Comparison of ENCODE assay signal across 18 cellular contexts in genomic region chr7:84274029-84274638, GRCh38.
DNase-seq lines count a peak whose midpoint lies in the region; ATAC-seq and TF ChIP-seq lines count a peak whose summit lies in the region.
"Had no signal": no experiment of that assay in that cellular context is flagged by ENCODE, and none has a peak within 500 bp of the region (broad histone marks: within the 10 kb centered on the region; RNA-seq: fewer than 3 reads in every experiment).

No MANE protein-coding gene starts in this region.

- intact Hi-C loops in natural killer cell (cut with micrococcal nuclease): no loop called here
- intact Hi-C loops in transverse colon (cut with DNase I; ENCODE audit: low total_unique reads): no loop called here

- H3K36me3 Mint-ChIP-seq in brain (no peaks in the 10 kb centered on the region), natural killer cell (no peaks in the 10 kb centered on the region)

- in situ Hi-C loops in transverse colon (cut with MboI; ENCODE audit: low pct_ligation_motif_present in 1 of 4, low pct_unique_long_range_greater_than_20kb in 1 of 4, low sequenced_read_pairs in 3 of 4): no loop called here

- ATAC-seq in natural killer cell: no peak
- ATAC-seq in HG02870 (IDR thresholded peaks at IDR 0.05; ENCODE audit: unreplicated experiment): no peak
- ATAC-seq in HG02610 (IDR thresholded peaks at IDR 0.05; ENCODE audit: unreplicated experiment): no peak
- ATAC-seq: Right ventricle myocardium inferior had no signal

- H3K27me3 Mint-ChIP-seq in brain (peaks cover 4% of the 10 kb centered on the region), natural killer cell (ENCODE audit: low read depth in 2 of 2) (no peaks in the 10 kb centered on the region)
- H3K27me3 Mint-ChIP-seq: activated T-cell treated with anti-CD3 and anti-CD28 coated beads, Interleukin-2, amount 50 U/mL, for 24 hours had no signal

- H3K9me3 ChIP-seq in mesenchymal stem cell (ENCODE audit: control insufficient read depth, low read length) (no peaks in the 10 kb centered on the region), transverse colon (no peaks in the 10 kb centered on the region)
- H3K9me3 ChIP-seq: BLaER1, prostate gland had no signal

- no peak overlapping the region for H3K14ac ChIP-seq in mesenchymal stem cell (ENCODE audit: low read length in 2 of 2)

- H3K27me3 ChIP-seq in mesenchymal stem cell (ENCODE audit: control insufficient read depth in 1 of 2, insufficient read depth in 1 of 2, low read length in 2 of 2) (no peaks in the 10 kb centered on the region), transverse colon (no peaks in the 10 kb centered on the region)
- H3K27me3 ChIP-seq: BLaER1 had no signal

- no peak overlapping the region for H2AK5ac ChIP-seq in mesenchymal stem cell (ENCODE audit: low read length, severe bottlenecking)

- no peaks in the 10 kb centered on the region for H3K79me1 ChIP-seq in mesenchymal stem cell (replicated peaks; ENCODE audit: low read length, poor library complexity, severe bottlenecking)

- no peak overlapping the region for H3K27ac ChIP-seq in mesenchymal stem cell (ENCODE audit: low read length, poor library complexity, severe bottlenecking)
- no peak overlapping the region for H3K27ac ChIP-seq in transverse colon
- H3K27ac ChIP-seq: BLaER1, prostate gland had no signal

- no peak overlapping the region for H3K23ac ChIP-seq in mesenchymal stem cell (ENCODE audit: low read length in 2 of 2)

- TF ChIP-seq EP300 in Ishikawa (IDR thresholded peaks at IDR 0.05; ENCODE audit: borderline replicate concordance): no peak
- TF ChIP-seq EP300 in transverse colon (IDR thresholded peaks at IDR 0.05; ENCODE audit: low read depth): no peak

- H3K4me3 ChIP-seq in mesenchymal stem cell (ENCODE audit: insufficient read depth in 1 of 2, low read depth in 1 of 2, low read length in 2 of 2) (no peak overlapping the region), transverse colon (no peak overlapping the region)
- H3K4me3 ChIP-seq: BLaER1, prostate gland had no signal

- no peak overlapping the region for H2AFZ ChIP-seq in mesenchymal stem cell (ENCODE audit: low read depth, low read length)

- H3K36me3 ChIP-seq in mesenchymal stem cell (ENCODE audit: control insufficient read depth in 1 of 2, insufficient read depth in 2 of 2, low read depth in 1 of 2, low read length in 2 of 2): no peaks in the 10 kb centered on the region
- H3K36me3 ChIP-seq in transverse colon: no peaks in the 10 kb centered on the region
- H3K36me3 ChIP-seq: BLaER1, prostate gland had no signal

- H3K27ac Mint-ChIP-seq in brain: peak overlapping the region in 3 of 5 experiments; percentile 26 to 53 (median 49)
- H3K27ac Mint-ChIP-seq in natural killer cell: no peak overlapping the region
- H3K27ac Mint-ChIP-seq: activated T-cell treated with anti-CD3 and anti-CD28 coated beads, Interleukin-2, amount 50 U/mL, for 24 hours; T-helper 2 cell treated with Interferon-gamma antibody and Interleukin-4, amounts not matched to agents 5 μg/mL and 100 μg/mL, for 36 hours had no signal

- no peak overlapping the region for H4K91ac ChIP-seq in mesenchymal stem cell (ENCODE audit: low read length)

- H2BK12ac ChIP-seq in mesenchymal stem cell (ENCODE audit: low read length in 2 of 2): peak overlapping the region in 1 of 2 experiments; percentile 66

- H3K4me2 ChIP-seq in mesenchymal stem cell (ENCODE audit: low read length, poor library complexity, severe bottlenecking): no peak overlapping the region
- H3K4me2 ChIP-seq: BLaER1 had no signal

- no peak overlapping the region for H2BK120ac ChIP-seq in mesenchymal stem cell (ENCODE audit: low read depth, low read length)

- no peak overlapping the region for H2BK15ac ChIP-seq in mesenchymal stem cell (ENCODE audit: low read depth, poor library complexity, severe bottlenecking)

- 82% methylated on average over 1 of the region's 3 CpGs for whole genome bisulfite sequencing in mesenchymal stem cell
- WGBS in transverse colon (ENCODE audit: low coverage in 1 of 2), 2 donors: 56 to 58% methylated on average over 3 of the region's 3 CpGs

- H4K8ac ChIP-seq in mesenchymal stem cell (ENCODE audit: low read length): no peak overlapping the region

- H3K9me3 Mint-ChIP-seq in brain (peaks cover 0 to 7% (median 5%) of the 10 kb centered on the region in 5 experiments), natural killer cell (peaks cover 5 to 6% of the 10 kb centered on the region in 2 donors)
- H3K9me3 Mint-ChIP-seq: activated T-cell treated with anti-CD3 and anti-CD28 coated beads, Interleukin-2, amount 50 U/mL, for 24 hours; T-helper 2 cell treated with Interferon-gamma antibody and Interleukin-4, amounts not matched to agents 5 μg/mL and 100 μg/mL, for 36 hours had no signal

- H3K4me1 Mint-ChIP-seq in brain (peaks cover 15% of the 10 kb centered on the region), natural killer cell (no peaks in the 10 kb centered on the region)

- DNase-seq in DMS 273 treated with DMSO at 0.1 percent for 48 hours (lab: John Stamatoyannopoulos, UW) (peak; percentile 50), mesenchymal stem cell (peak; percentile 21), natural killer cell (no peak), transverse colon (no peak)
- DNase-seq: activated CD4-positive, alpha-beta T cell treated with anti-CD3 and anti-CD28 coated beads for 48 hours; activated T-cell treated with anti-CD3 and anti-CD28 coated beads, Interleukin-2, amount 50 U/mL, for 24 hours; amygdala; NCI-H1417; NCI-H748 treated with DMSO at 0.1 percent for 48 hours; trophoblast cell had no signal

- TF ChIP-seq CTCF in brain (conservative IDR thresholded peaks at IDR 0.05) (no peak), natural killer cell (IDR thresholded peaks at IDR 0.05) (no peak), transverse colon (IDR thresholded peaks at IDR 0.05) (no peak)

- H3K4me3 Mint-ChIP-seq in brain (no peak overlapping the region), natural killer cell (no peak overlapping the region)
- H3K4me3 Mint-ChIP-seq: activated T-cell treated with anti-CD3 and anti-CD28 coated beads, Interleukin-2, amount 50 U/mL, for 24 hours; T-helper 2 cell treated with Interferon-gamma antibody and Interleukin-4, amounts not matched to agents 5 μg/mL and 100 μg/mL, for 36 hours had no signal

- H2BK5ac ChIP-seq in mesenchymal stem cell (ENCODE audit: low read depth, low read length, poor library complexity, severe bottlenecking): no peak overlapping the region

- H3K9ac ChIP-seq in mesenchymal stem cell (ENCODE audit: low read length): no peak overlapping the region
- H3K9ac ChIP-seq: BLaER1 had no signal

- H3K4me1 ChIP-seq in mesenchymal stem cell (ENCODE audit: control insufficient read depth, insufficient read depth, low read depth, low read length): no peaks in the 10 kb centered on the region
- no peaks in the 10 kb centered on the region for H3K4me1 ChIP-seq in transverse colon
- H3K4me1 ChIP-seq: BLaER1, prostate gland had no signal

- H3K18ac ChIP-seq in mesenchymal stem cell (ENCODE audit: low read depth in 1 of 2, low read length in 2 of 2): peak overlapping the region in 1 of 2 experiments; percentile 34

- H3K4ac ChIP-seq in mesenchymal stem cell (ENCODE audit: low read depth in 1 of 2, low read length in 2 of 2): no peak overlapping the region

- TF ChIP-seq RAD21 in Ishikawa (IDR thresholded peaks at IDR 0.05; ENCODE audit: low read depth): no peak

- no peak for TF ChIP-seq POLR2A in transverse colon (IDR thresholded peaks at IDR 0.05)

TF ChIP-seq in Ishikawa, 13 proteins besides CTCF, POLR2A, EP300 and RAD21 (continues in another document):
- TF ChIP-seq CEBPB (IDR thresholded peaks at IDR 0.05): no peak
- no peak for TF ChIP-seq TAF1 (IDR thresholded peaks at IDR 0.05; ENCODE audit: low read depth)
- TF ChIP-seq NFIC (IDR thresholded peaks at IDR 0.05): peak; percentile 50; the same call in 1 of the 2 replicates
- TF ChIP-seq CREB1 (IDR thresholded peaks at IDR 0.05; ENCODE audit: low read depth): no peak
- TF ChIP-seq ZBTB7A (IDR thresholded peaks at IDR 0.05; ENCODE audit: low read depth): no peak
- TF ChIP-seq YY1 (IDR thresholded peaks at IDR 0.05; ENCODE audit: low read depth): no peak
- no peak for TF ChIP-seq REST (IDR thresholded peaks at IDR 0.05; ENCODE audit: low read depth)
- TF ChIP-seq MAX (IDR thresholded peaks at IDR 0.05): no peak
- TF ChIP-seq TCF12 (IDR thresholded peaks at IDR 0.05; ENCODE audit: low read depth): no peak
- TF ChIP-seq USF1 (IDR thresholded peaks at IDR 0.05): no peak
- no peak for TF ChIP-seq EGR1 (IDR thresholded peaks at IDR 0.05)

Comparison
In these comparisons a context has a peak if more than half of its experiments do, and no peak if none do; other contexts are left out.
1. DNase-seq: peak in DMS 273 treated with DMSO at 0.1 percent for 48 hours (single experiment) and mesenchymal stem cell (single experiment); none in natural killer cell (single experiment) and transverse colon (single experiment).
2. H3K27ac Mint-ChIP-seq: peak in brain (3 of 5); none in natural killer cell (0 of 2).